Comparison of ENCODE assay signal across 11 cellular contexts in the genomic region with DNA sequence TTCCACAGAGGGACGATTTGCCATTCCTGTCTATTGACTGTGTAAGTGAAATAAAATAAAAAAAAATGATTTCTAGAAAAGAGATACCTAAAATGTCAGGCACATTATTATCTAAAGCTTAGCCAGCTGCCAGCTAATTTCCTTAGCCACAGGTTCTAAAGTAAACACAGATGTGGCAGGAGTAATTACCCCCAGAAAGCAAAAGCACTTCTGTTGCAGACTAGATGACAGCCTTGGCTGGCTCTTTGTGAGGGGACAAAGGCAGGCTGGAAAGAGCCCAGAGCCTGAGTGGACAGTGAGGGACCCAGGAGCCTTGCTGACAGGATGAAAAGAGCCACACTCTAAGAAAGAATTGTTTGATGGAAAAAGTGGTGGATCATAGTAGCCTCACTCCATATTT.
DNase-seq lines count a peak whose midpoint lies in the region; ATAC-seq and TF ChIP-seq lines count a peak whose summit lies in the region.
"Had no signal": no experiment of that assay in that cellular context is flagged by ENCODE, and none has a peak within 500 bp of the region (broad histone marks: within the 10 kb centered on the region; RNA-seq: fewer than 3 reads in every experiment).

No MANE protein-coding gene starts in this region.

- intact Hi-C loops in Right ventricle myocardium inferior (cut with DNase I), result no loop called here

- no peaks in the 10 kb centered on the region for H3K79me2 ChIP-seq in KMS-11 (ENCODE audit: insufficient read depth, low read depth)

- H3K36me3 ChIP-seq in KMS-11 (ENCODE audit: insufficient read depth), result no peaks in the 10 kb centered on the region

- peak overlapping the region; percentile 47 for H3K27ac Mint-ChIP-seq in chondrocyte (ENCODE audit: unreplicated experiment)
- H3K27ac Mint-ChIP-seq: activated CD4-positive, alpha-beta T cell treated with anti-CD3 and anti-CD28 coated beads, Interleukin-2, amount 10 ng/mL, durations not matched to agents 7 days and 5 days; activated naive CD8-positive, alpha-beta T cell treated with anti-CD3 and anti-CD28 coated beads, Interleukin-2, amount 10 ng/mL, durations not matched to agents 7 days and 5 days had no signal

- H4K20me1 ChIP-seq in KMS-11 (ENCODE audit: insufficient read depth), result no peaks in the 10 kb centered on the region

- H3K4me1 Mint-ChIP-seq in chondrocyte (ENCODE audit: low read depth), result peaks cover 23% of the 10 kb centered on the region
- H3K4me1 Mint-ChIP-seq: activated CD4-positive, alpha-beta T cell treated with anti-CD3 and anti-CD28 coated beads, Interleukin-2, amount 10 ng/mL, durations not matched to agents 7 days and 5 days; activated naive CD8-positive, alpha-beta T cell treated with anti-CD3 and anti-CD28 coated beads, Interleukin-2, amount 10 ng/mL, durations not matched to agents 7 days and 5 days had no signal

- no peaks in the 10 kb centered on the region for H3K27me3 ChIP-seq in KMS-11 (ENCODE audit: insufficient read depth, low read depth)

- ATAC-seq in Right ventricle myocardium inferior (no peak), GM19397 (IDR thresholded peaks at IDR 0.05; ENCODE audit: unreplicated experiment) (no peak)
- ATAC-seq: right cardiac atrium had no signal

- no peak overlapping the region for H3K4me3 ChIP-seq in KMS-11 (IDR thresholded peaks at IDR 0.05; ENCODE audit: insufficient read depth, low read depth, low read length)

- DNase-seq in NCI-H345 treated with DMSO at 0.1 percent for 48 hours (lab: John Stamatoyannopoulos, UW; ENCODE audit: unreplicated experiment) (peak; percentile 84), chondrocyte (ENCODE audit: low spot score) (no peak), pons (ENCODE audit: low spot score) (peak; percentile 12), OCI-M1 (lab: John Stamatoyannopoulos, UW) (no peak), HPDE6-E6E7 (ENCODE audit: extremely low spot score) (no peak), Right ventricle myocardium inferior (ENCODE audit: missing footprints) (no peak)
- DNase-seq: activated CD4-positive, alpha-beta T cell treated with anti-CD3 and anti-CD28 coated beads, Interleukin-2, amount 10 ng/mL, durations not matched to agents 7 days and 5 days; activated naive CD8-positive, alpha-beta T cell treated with anti-CD3 and anti-CD28 coated beads, Interleukin-2, amount 10 ng/mL, durations not matched to agents 7 days and 5 days; right cardiac atrium had no signal

- H3K36me3 Mint-ChIP-seq in chondrocyte (ENCODE audit: low read depth), result no peaks in the 10 kb centered on the region
- H3K36me3 Mint-ChIP-seq: activated naive CD8-positive, alpha-beta T cell treated with anti-CD3 and anti-CD28 coated beads, Interleukin-2, amount 10 ng/mL, durations not matched to agents 7 days and 5 days had no signal

- H3K27ac ChIP-seq in KMS-11, result peak overlapping the region; percentile 33

- TF ChIP-seq CTCF in KMS-11 (conservative IDR thresholded peaks at IDR 0.05; ENCODE audit: low read depth, low read length) (no peak), chondrocyte (IDR thresholded peaks at IDR 0.05) (no peak)

- H3K9me3 Mint-ChIP-seq in chondrocyte (ENCODE audit: low read depth), result no peaks in the 10 kb centered on the region
- H3K9me3 Mint-ChIP-seq: activated CD4-positive, alpha-beta T cell treated with anti-CD3 and anti-CD28 coated beads, Interleukin-2, amount 10 ng/mL, durations not matched to agents 7 days and 5 days; activated naive CD8-positive, alpha-beta T cell treated with anti-CD3 and anti-CD28 coated beads, Interleukin-2, amount 10 ng/mL, durations not matched to agents 7 days and 5 days had no signal

- no peak overlapping the region for H3K4me3 Mint-ChIP-seq in chondrocyte (ENCODE audit: unreplicated experiment)
- H3K4me3 Mint-ChIP-seq: activated CD4-positive, alpha-beta T cell treated with anti-CD3 and anti-CD28 coated beads, Interleukin-2, amount 10 ng/mL, durations not matched to agents 7 days and 5 days; activated naive CD8-positive, alpha-beta T cell treated with anti-CD3 and anti-CD28 coated beads, Interleukin-2, amount 10 ng/mL, durations not matched to agents 7 days and 5 days had no signal

- H3K4me2 ChIP-seq in KMS-11, result peak overlapping the region; percentile 49

- H3K27me3 Mint-ChIP-seq in chondrocyte (ENCODE audit: low read depth), result no peaks in the 10 kb centered on the region
- H3K27me3 Mint-ChIP-seq: activated CD4-positive, alpha-beta T cell treated with anti-CD3 and anti-CD28 coated beads, Interleukin-2, amount 10 ng/mL, durations not matched to agents 7 days and 5 days; activated naive CD8-positive, alpha-beta T cell treated with anti-CD3 and anti-CD28 coated beads, Interleukin-2, amount 10 ng/mL, durations not matched to agents 7 days and 5 days had no signal

- H3K4me1 ChIP-seq in KMS-11 (ENCODE audit: low read depth, poor library complexity, severe bottlenecking), result peaks cover 44% of the 10 kb centered on the region

- peak overlapping the region; percentile 15 for H2AFZ ChIP-seq in KMS-11 (ENCODE audit: low read depth)

- peak overlapping the region; percentile 1; the same call in 1 of the 2 replicates for H3K9ac ChIP-seq in KMS-11

Comparison
In these comparisons a context has a peak if more than half of its experiments do, and no peak if none do; other contexts are left out.
1. DNase-seq: peak in NCI-H345 treated with DMSO at 0.1 percent for 48 hours (single experiment) and pons (single experiment); none in chondrocyte (single experiment), OCI-M1 (single experiment), HPDE6-E6E7 (single experiment) and Right ventricle myocardium inferior (single experiment).